In the genomic region with DNA sequence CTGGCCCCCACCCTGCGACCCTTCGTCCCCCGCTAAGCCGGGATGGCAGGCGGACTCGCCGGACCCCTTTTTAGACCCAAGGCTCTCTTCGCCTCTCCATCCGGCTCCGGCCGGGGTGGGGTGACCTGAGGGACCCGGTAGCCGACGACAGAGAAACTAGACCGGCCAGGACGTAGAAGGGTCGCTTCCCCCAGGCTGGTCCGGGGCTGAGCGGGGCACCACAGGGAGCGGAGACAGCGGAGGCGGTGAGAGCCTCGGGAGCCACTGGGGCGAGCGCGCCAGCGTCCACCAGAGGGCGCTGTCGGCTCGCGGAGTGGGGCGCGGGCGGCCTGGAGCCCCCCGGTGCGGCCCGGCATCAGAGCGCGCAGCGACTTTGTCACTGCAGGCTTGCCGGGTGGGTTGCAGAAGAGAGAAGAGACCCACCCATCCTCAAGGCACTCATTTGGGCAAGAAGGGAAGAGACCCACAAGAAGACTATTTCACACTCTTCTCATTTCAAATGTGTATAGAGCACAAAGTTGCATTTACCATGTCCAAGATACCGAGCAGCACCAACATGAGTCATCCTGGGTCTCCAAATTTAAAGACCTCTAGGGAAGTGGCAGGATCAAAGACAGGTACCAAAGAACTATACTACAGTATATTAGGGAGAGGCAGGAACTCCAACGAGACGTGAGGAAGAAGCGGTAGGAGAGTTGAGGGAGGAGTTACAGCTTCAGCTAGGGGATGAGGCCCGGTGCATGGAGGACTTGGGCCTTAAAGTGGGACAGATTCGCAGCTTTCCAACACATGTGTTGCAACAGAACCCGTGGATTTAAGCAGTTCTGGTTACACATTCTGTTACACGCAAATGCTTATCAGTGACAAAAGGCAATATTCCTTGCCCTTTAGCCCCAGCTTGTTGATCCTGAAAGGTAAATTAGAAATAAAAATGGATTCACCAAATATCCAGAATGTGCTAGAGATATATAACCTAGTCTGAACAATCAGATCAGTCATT, we compare ENCODE assay signal across 8 cellular contexts. TPM values are rescaled to one million over a fixed set of nuclear protein-coding genes. Genes with fewer than 3 reads are reported as not detected.
DNase-seq lines count a peak whose midpoint lies in the region; ATAC-seq lines count a peak whose summit lies in the region.

No MANE protein-coding gene starts in this region.

- no peaks in the 10 kb centered on the region for H3K36me3 ChIP-seq in mesendoderm (ENCODE audit: control insufficient read depth, insufficient read depth, low read length)

- POLR2A ChIA-PET in activated CD4-positive, alpha-beta memory T cell treated with anti-CD3 and anti-CD28 coated beads, Interleukin-2, amount 10 ng/mL, durations not matched to agents 7 days and 5 days (lab: Charles Lee) = interaction anchor here (1.2 to 1.9 kb wide), 2 partner anchors 137 to 720 kb away, joined by 3 to 4 read pairs; no protein-coding TSS in a partner anchor

- DNase-seq in NCI-H2081 (lab: John Stamatoyannopoulos, UW) = peak; percentile 57 to 61
- DNase-seq in NCI-H2081 treated with DMSO at 0.1 percent for 48 hours (lab: John Stamatoyannopoulos, UW) = no peak
- DNase-seq in NCI-H2227 treated with DMSO at 0.1 percent for 48 hours (lab: John Stamatoyannopoulos, UW) = peak; percentile 65
- peak; percentile 72 for DNase-seq in activated CD4-positive, alpha-beta memory T cell treated with anti-CD3 and anti-CD28 coated beads, Interleukin-2, amount 10 ng/mL, durations not matched to agents 7 days and 5 days
- peak; percentile 66 to 77 (median 66) for DNase-seq in effector memory CD8-positive, alpha-beta T cell
- DNase-seq in mesendoderm = peak; percentile 60
- DNase-seq in stimulated activated CD8-positive, alpha-beta memory T cell treated with anti-CD3 and anti-CD28 coated beads, Interleukin-12 subunit alpha, Interleukin-12 subunit beta, amount 100 ng/mL, for 4 hours (ENCODE audit: low read depth) = peak; percentile 53

- H3K27me3 ChIP-seq in mesendoderm (ENCODE audit: insufficient read depth, low read length, poor library complexity) = peaks cover 9% of the 10 kb centered on the region

- no peak overlapping the region for H2BK120ac ChIP-seq in mesendoderm (ENCODE audit: low read depth, low read length)

- H4K5ac ChIP-seq in mesendoderm (ENCODE audit: low read length) = no peak overlapping the region

- peak overlapping the region; percentile 80 for H3K4me2 ChIP-seq in mesendoderm (ENCODE audit: low read length)

- H3K4me3 ChIP-seq in mesendoderm (ENCODE audit: low read length) = no peak overlapping the region

- peak; percentile 90 for ATAC-seq in HG02885 (IDR thresholded peaks at IDR 0.05; ENCODE audit: poor library complexity, unreplicated experiment)
- ATAC-seq in effector memory CD8-positive, alpha-beta T cell (replicated peaks) = peak; percentile 99

- H2BK15ac ChIP-seq in mesendoderm (replicated peaks; ENCODE audit: low read depth) = no peak overlapping the region

- H3K9me3 Mint-ChIP-seq in activated CD4-positive, alpha-beta memory T cell treated with anti-CD3 and anti-CD28 coated beads, Interleukin-2, amount 10 ng/mL, durations not matched to agents 7 days and 5 days = no peaks in the 10 kb centered on the region
- H3K9me3 Mint-ChIP-seq in effector memory CD8-positive, alpha-beta T cell = no peaks in the 10 kb centered on the region

- H3K36me3 Mint-ChIP-seq in activated CD4-positive, alpha-beta memory T cell treated with anti-CD3 and anti-CD28 coated beads, Interleukin-2, amount 10 ng/mL, durations not matched to agents 7 days and 5 days (ENCODE audit: low read depth) = peaks cover 2% of the 10 kb centered on the region
- H3K36me3 Mint-ChIP-seq in effector memory CD8-positive, alpha-beta T cell (ENCODE audit: insufficient read depth) = no peaks in the 10 kb centered on the region

- H3K4ac ChIP-seq in mesendoderm (ENCODE audit: low read depth, low read length) = no peak overlapping the region

- H3K4me1 ChIP-seq in mesendoderm (ENCODE audit: control insufficient read depth, low read depth, low read length) = no peaks in the 10 kb centered on the region

- peak overlapping the region; percentile 86 for H3K56ac ChIP-seq in mesendoderm (ENCODE audit: low read length)

- no peaks in the 10 kb centered on the region for H3K79me2 ChIP-seq in mesendoderm (ENCODE audit: control insufficient read depth, insufficient read depth, low read length)

- H2BK5ac ChIP-seq in mesendoderm (ENCODE audit: low read length) = no peak overlapping the region

- peak overlapping the region; percentile 63 for H3K9ac ChIP-seq in mesendoderm (ENCODE audit: low read length)

- CTCF ChIA-PET in activated CD4-positive, alpha-beta memory T cell treated with anti-CD3 and anti-CD28 coated beads, Interleukin-2, amount 10 ng/mL, durations not matched to agents 7 days and 5 days (lab: Charles Lee) = interaction anchor here (1.0 to 3.2 kb wide), 5 partner anchors 13 to 136 kb away, joined by 3 to 29 read pairs (median 3); no protein-coding TSS in a partner anchor

- H4K8ac ChIP-seq in mesendoderm (ENCODE audit: low read depth, low read length) = no peak overlapping the region

- H3K23ac ChIP-seq in mesendoderm (ENCODE audit: low read length) = no peak overlapping the region

- H3K27ac Mint-ChIP-seq in activated CD4-positive, alpha-beta memory T cell treated with anti-CD3 and anti-CD28 coated beads, Interleukin-2, amount 10 ng/mL, durations not matched to agents 7 days and 5 days = no peak overlapping the region
- peak overlapping the region; percentile 50 to 75 for H3K27ac Mint-ChIP-seq in effector memory CD8-positive, alpha-beta T cell

- H3K27ac ChIP-seq in mesendoderm (ENCODE audit: low read depth, low read length) = no peak overlapping the region

- H2AK5ac ChIP-seq in mesendoderm (ENCODE audit: low read length) = no peak overlapping the region

- H3K79me1 ChIP-seq in mesendoderm (ENCODE audit: low read length) = no peaks in the 10 kb centered on the region

- no CpG with 5 or more reads among the region's 49 CpGs for whole genome bisulfite sequencing in mesendoderm (ENCODE audit: extremely low coverage, insufficient coverage, low lambda C conversion rate)

- peaks cover 23% of the 10 kb centered on the region for H3K4me1 Mint-ChIP-seq in activated CD4-positive, alpha-beta memory T cell treated with anti-CD3 and anti-CD28 coated beads, Interleukin-2, amount 10 ng/mL, durations not matched to agents 7 days and 5 days
- H3K4me1 Mint-ChIP-seq in effector memory CD8-positive, alpha-beta T cell (ENCODE audit: low read depth in 2 of 2) = peaks cover 7 to 10% of the 10 kb centered on the region in 2 donors

- H3K4me3 Mint-ChIP-seq in activated CD4-positive, alpha-beta memory T cell treated with anti-CD3 and anti-CD28 coated beads, Interleukin-2, amount 10 ng/mL, durations not matched to agents 7 days and 5 days = peak overlapping the region; percentile 60
- H3K4me3 Mint-ChIP-seq in effector memory CD8-positive, alpha-beta T cell = peak overlapping the region; percentile 72 to 82

- H3K27me3 Mint-ChIP-seq in activated CD4-positive, alpha-beta memory T cell treated with anti-CD3 and anti-CD28 coated beads, Interleukin-2, amount 10 ng/mL, durations not matched to agents 7 days and 5 days = peaks cover 38% of the 10 kb centered on the region
- peaks cover 40 to 55% of the 10 kb centered on the region in 2 donors for H3K27me3 Mint-ChIP-seq in effector memory CD8-positive, alpha-beta T cell

- no peak overlapping the region for H3K18ac ChIP-seq in mesendoderm (ENCODE audit: low read length)

RNA-seq across cellular contexts. Expression of a gene that starts 7.6 kb away (rescaled TPM):
- total RNA-seq in activated CD4-positive, alpha-beta memory T cell treated with anti-CD3 and anti-CD28 coated beads, Interleukin-2, amount 10 ng/mL, durations not matched to agents 7 days and 5 days = 10 to 100 TPM; 20.6 to 23.3 TPM
- polyA plus RNA-seq in mesendoderm (2013, experiment 1 of 2) = 0.32 TPM
- polyA plus RNA-seq in mesendoderm (2013, experiment 2 of 2) = 0.38 TPM

RNA-seq across cellular contexts. Expression of a gene that starts 32.8 kb away (rescaled TPM):
- total RNA-seq in activated CD4-positive, alpha-beta memory T cell treated with anti-CD3 and anti-CD28 coated beads, Interleukin-2, amount 10 ng/mL, durations not matched to agents 7 days and 5 days = 10 to 100 TPM; 18.1 to 18.9 TPM
- polyA plus RNA-seq in mesendoderm (2013, experiment 1 of 2) = 15.5 TPM
- polyA plus RNA-seq in mesendoderm (2013, experiment 2 of 2) = 15.7 TPM
